Comparison of ENCODE assay signal across 1 cellular context in the genomic region with DNA sequence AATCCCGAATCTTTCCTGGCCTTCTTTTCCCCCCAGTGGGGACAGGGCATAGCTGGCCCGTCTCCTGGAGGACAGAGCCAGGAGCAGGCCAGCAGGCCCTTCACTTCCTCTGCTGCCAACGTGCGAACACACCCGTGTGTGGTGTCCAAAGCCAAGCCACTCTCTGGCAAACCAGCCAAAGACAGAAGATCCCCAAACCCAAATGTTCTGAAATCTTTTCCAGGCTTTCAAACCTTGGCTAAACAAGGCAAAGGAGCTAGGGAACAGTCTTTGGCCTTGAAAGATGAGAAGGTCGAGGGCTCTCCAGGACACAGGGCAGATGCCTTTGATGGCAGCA.
TF ChIP-seq lines count a peak whose summit lies in the region.

No MANE protein-coding gene starts in this region.

TF ChIP-seq in K562, 482 proteins besides CTCF, POLR2A, EP300 and RAD21 (continued from another document):
- TF ChIP-seq AFF4 (CRISPR knock-in tag; IDR thresholded peaks at IDR 0.05), result no peak
- TF ChIP-seq ZEB2 (IDR thresholded peaks at IDR 0.05), result no peak
- no peak for TF ChIP-seq CTCFL (IDR thresholded peaks at IDR 0.05; ENCODE audit: borderline replicate concordance, insufficient read depth, low read depth, low read length, poor library complexity, severe bottlenecking)
- no peak for TF ChIP-seq ELF1 (tag; IDR thresholded peaks at IDR 0.05)
- TF ChIP-seq ZBTB43 (CRISPR knock-in tag; IDR thresholded peaks at IDR 0.05), result no peak
- no peak for TF ChIP-seq JUN (IDR thresholded peaks at IDR 0.05; ENCODE audit: borderline replicate concordance, low read depth, low read length)
- TF ChIP-seq JUN (CRISPR knock-in tag; IDR thresholded peaks at IDR 0.05; ENCODE audit: borderline replicate concordance), result no peak
- no peak for TF ChIP-seq TAF7 (tag; IDR thresholded peaks at IDR 0.05)
- no peak for TF ChIP-seq HNRNPLL (IDR thresholded peaks at IDR 0.05; ENCODE audit: low read depth, low read length, poor library complexity, severe bottlenecking)
- TF ChIP-seq ZZZ3 (IDR thresholded peaks at IDR 0.05), result no peak
- no peak for TF ChIP-seq MCM3 (IDR thresholded peaks at IDR 0.05)
